In the genomic region with DNA sequence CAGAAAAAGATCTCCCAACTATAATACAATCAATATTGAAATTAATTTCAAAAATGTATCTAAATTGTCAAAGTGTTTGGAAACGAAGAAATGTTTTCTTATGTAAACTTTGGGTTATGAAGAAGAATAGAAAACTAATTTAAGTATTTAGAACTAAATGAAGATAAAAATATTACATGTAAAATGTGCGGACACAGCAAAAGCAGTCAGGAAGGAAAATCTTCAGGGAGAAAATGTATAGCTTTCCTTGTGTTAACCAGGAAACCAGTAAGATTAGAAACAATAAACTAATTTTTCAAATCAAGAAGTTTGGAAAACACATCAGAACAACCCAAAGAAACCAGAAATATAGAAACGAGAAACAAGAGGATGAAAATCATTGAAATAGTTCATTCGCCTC, we compare ENCODE assay signal across 22 cellular contexts.
"Had no signal": no experiment of that assay in that cellular context is flagged by ENCODE, and none has a peak within 500 bp of the region (broad histone marks: within the 10 kb centered on the region; RNA-seq: fewer than 3 reads in every experiment).

No MANE protein-coding gene starts in this region.

- DNase-seq: KBM-7; MG63; NCI-H1092 treated with DMSO at 0.1 percent for 48 hours; NCI-H1694 treated with DMSO at 0.1 percent for 48 hours; NCI-H1930; NCI-H2081; NCI-H2107; NCI-H2171; NCI-H226; NCI-H446; NCI-H510A; NCI-H524 treated with DMSO at 0.1 percent for 48 hours; NCI-H774; NK-92 treated with Interleukin-12 subunit alpha and Interleukin-12 subunit beta, amount 100 ng/mL, for 24 hours; OCI-M1; PC-9; Peyer's patch; SHP77 treated with DMSO at 0.1 percent for 48 hours; SJCRH30; SW 1271; T-cell had no signal

- H3K36me3 ChIP-seq: MG63, Peyer's patch, SJCRH30 had no signal

- H3K9me3 ChIP-seq: MG63, Peyer's patch, SJCRH30 had no signal

- H3K4me2 ChIP-seq: PC-9 had no signal

- H3K27me3 ChIP-seq: Peyer's patch had no signal

- H3K27ac ChIP-seq: PC-9, Peyer's patch, SJCRH30 had no signal

- H3K4me1 ChIP-seq: Peyer's patch had no signal

- H2AFZ ChIP-seq: PC-9 had no signal

- H3K4me3 ChIP-seq: MG63, PC-9, Peyer's patch, SJCRH30 had no signal

- ATAC-seq: Right ventricle myocardium inferior, T-cell had no signal
